ENCODE assay signal across 8 cellular contexts in genomic region chr17:21513012-21513570, GRCh38.
A peak's percentile ranks its signal among the peaks of the same experiment; 100 is the strongest.
DNase-seq lines count a peak whose midpoint lies in the region; ATAC-seq and TF ChIP-seq lines count a peak whose summit lies in the region.

No MANE protein-coding gene starts in this region.

- peak overlapping the region; percentile 48 for H3K4me3 Mint-ChIP-seq in osteocyte (ENCODE audit: unreplicated experiment)

- no peak overlapping the region for H2AFZ ChIP-seq in SK-N-SH (ENCODE audit: low read depth)

- H3K4me1 Mint-ChIP-seq in osteocyte (ENCODE audit: unreplicated experiment): peaks cover 13% of the 10 kb centered on the region

- H3K27ac Mint-ChIP-seq in osteocyte (ENCODE audit: unreplicated experiment): no peak overlapping the region

- intact Hi-C loops in testis (cut with DNase I; ENCODE audit: low total_unique reads): loop anchor here (10.0 kb wide), 2 partner anchors 228 to 388 kb away; partner anchors contain the start of genes DHRS7B and MAP2K3

- H3F3A ChIP-seq in SK-N-SH (replicated peaks; ENCODE audit: insufficient read depth): no peaks in the 10 kb centered on the region

- TF ChIP-seq CTCF in GM12873 (IDR thresholded peaks at IDR 0.05; ENCODE audit: insufficient read depth, low read depth, low read length, missing control alignments) (peak; percentile 72), SK-N-SH (IDR thresholded peaks at IDR 0.05) (peak; percentile 74), osteocyte (IDR thresholded peaks at IDR 0.05) (peak; percentile 85), testis (IDR thresholded peaks at IDR 0.05) (peak; percentile 38 to 88 (median 88))

- ATAC-seq in GM19023 (IDR thresholded peaks at IDR 0.05; ENCODE audit: unreplicated experiment): no peak

- TF ChIP-seq EP300 in SK-N-SH (IDR thresholded peaks at IDR 0.05; ENCODE audit: borderline replicate concordance in 1 of 2, low read depth in 1 of 2, low read length in 1 of 2): no peak

- 0 out of 2 replicates have a peak overlapping the region, but pooled peaks have one; percentile 62 for H3K4me2 ChIP-seq in SK-N-SH

- H3K79me2 ChIP-seq in SK-N-SH (ENCODE audit: insufficient read depth): no peaks in the 10 kb centered on the region

- H3K36me3 Mint-ChIP-seq in osteocyte (ENCODE audit: unreplicated experiment): no peaks in the 10 kb centered on the region

- H3K9me3 ChIP-seq in SK-N-SH: no peaks in the 10 kb centered on the region
- no peaks in the 10 kb centered on the region for H3K9me3 ChIP-seq in testis

- H3K4me3 ChIP-seq in Jurkat, Clone E6-1 (ENCODE audit: low read length): peak overlapping the region; percentile 34
- peak overlapping the region in 1 of 2 experiments; percentile 49; a peak in 1 of 4 replicates for H3K4me3 ChIP-seq in SK-N-SH (ENCODE audit: low read depth in 2 of 2, low read length in 1 of 2)
- peak overlapping the region in 1 of 2 donors; percentile 2 for H3K4me3 ChIP-seq in testis

- POLR2A ChIA-PET in SK-N-SH (lab: Yijun Ruan, JAX): interaction anchor here (0.7 kb wide), 1 partner anchor 60 kb away, joined by 4 read pairs; no protein-coding TSS in a partner anchor

- H3K27me3 ChIP-seq in SK-N-SH (ENCODE audit: insufficient read depth) (no peaks in the 10 kb centered on the region), testis (no peaks in the 10 kb centered on the region)

- H3K9me2 ChIP-seq in SK-N-SH: no peaks in the 10 kb centered on the region

- TF ChIP-seq POLR2A in testis (IDR thresholded peaks at IDR 0.05): no peak

- DNase-seq in Jurkat, Clone E6-1 (ENCODE audit: low read depth, low spot score): peak; percentile 55
- DNase-seq in SK-N-SH (peak; percentile 94), germinal center (ENCODE audit: low spot score) (peak; percentile 90), osteocyte (ENCODE audit: extremely low spot score, unreplicated experiment) (peak; percentile 92), testis (peak; percentile 87)
- DNase-seq in activated naive CD4-positive, alpha-beta T cell (lab: John Stamatoyannopoulos, UW): peak; percentile 47 to 66 (median 57)

- H3K36me3 ChIP-seq in SK-N-SH (replicated peaks in 1 of 2; ENCODE audit: control insufficient read depth in 1 of 2, insufficient read depth in 2 of 2, low read length in 1 of 2): no peaks in the 10 kb centered on the region
- no peaks in the 10 kb centered on the region for H3K36me3 ChIP-seq in testis (ENCODE audit: low read depth, missing control alignments)

- H3K9ac ChIP-seq in SK-N-SH: no peak overlapping the region

- H4K20me1 ChIP-seq in SK-N-SH (ENCODE audit: insufficient read depth): no peaks in the 10 kb centered on the region

- H3K27ac ChIP-seq in SK-N-SH (ENCODE audit: low read depth in 2 of 2, low read length in 1 of 2) (no peak overlapping the region), testis (no peak overlapping the region)

- H3K9me3 Mint-ChIP-seq in osteocyte (ENCODE audit: unreplicated experiment): no peaks in the 10 kb centered on the region

- 5% methylated on average over 19 of the region's 24 CpGs for WGBS in SK-N-SH (ENCODE audit: low lambda C conversion rate)
- WGBS in testis, 2 donors: 5 to 9% methylated on average over 9 to 19 of the region's 24 CpGs

- TF ChIP-seq RAD21 in SK-N-SH (IDR thresholded peaks at IDR 0.05; ENCODE audit: low read length): peak; percentile 89

- CTCF ChIA-PET in SK-N-SH (lab: Yijun Ruan, JAX): interaction anchor here (0.6 to 7.2 kb wide), 41 partner anchors 10 to 394 kb away, joined by 3 to 140 read pairs (median 5); partner anchors contain the start of genes DHRS7B and NATD1

- H3K27me3 Mint-ChIP-seq in osteocyte (ENCODE audit: unreplicated experiment): peaks cover 47% of the 10 kb centered on the region

- no peaks in the 10 kb centered on the region; a peak in 1 of 4 replicates for H3K4me1 ChIP-seq in SK-N-SH (ENCODE audit: control insufficient read depth in 1 of 2, insufficient read depth in 2 of 2, low read depth in 1 of 2, low read length in 1 of 2)
- peaks cover 11% of the 10 kb centered on the region for H3K4me1 ChIP-seq in testis

TF ChIP-seq in SK-N-SH, 30 proteins besides CTCF, POLR2A, EP300 and RAD21:
- TF ChIP-seq GABPA (IDR thresholded peaks at IDR 0.05; ENCODE audit: low read depth): no peak
- TF ChIP-seq SMC3 (IDR thresholded peaks at IDR 0.05; ENCODE audit: low read depth, low read length): peak; percentile 71
- TF ChIP-seq SIN3A (IDR thresholded peaks at IDR 0.05; ENCODE audit: borderline replicate concordance, low read depth, low read length): no peak
